In genomic region chr4:25376754-25377571, GRCh38 we compare ENCODE assay signal across 8 cellular contexts. TPM values are rescaled to one million over a fixed set of nuclear protein-coding genes. Genes with fewer than 3 reads are reported as not detected.
DNase-seq lines count a peak whose midpoint lies in the region; ATAC-seq and TF ChIP-seq lines count a peak whose summit lies in the region.

A gene with protein sequence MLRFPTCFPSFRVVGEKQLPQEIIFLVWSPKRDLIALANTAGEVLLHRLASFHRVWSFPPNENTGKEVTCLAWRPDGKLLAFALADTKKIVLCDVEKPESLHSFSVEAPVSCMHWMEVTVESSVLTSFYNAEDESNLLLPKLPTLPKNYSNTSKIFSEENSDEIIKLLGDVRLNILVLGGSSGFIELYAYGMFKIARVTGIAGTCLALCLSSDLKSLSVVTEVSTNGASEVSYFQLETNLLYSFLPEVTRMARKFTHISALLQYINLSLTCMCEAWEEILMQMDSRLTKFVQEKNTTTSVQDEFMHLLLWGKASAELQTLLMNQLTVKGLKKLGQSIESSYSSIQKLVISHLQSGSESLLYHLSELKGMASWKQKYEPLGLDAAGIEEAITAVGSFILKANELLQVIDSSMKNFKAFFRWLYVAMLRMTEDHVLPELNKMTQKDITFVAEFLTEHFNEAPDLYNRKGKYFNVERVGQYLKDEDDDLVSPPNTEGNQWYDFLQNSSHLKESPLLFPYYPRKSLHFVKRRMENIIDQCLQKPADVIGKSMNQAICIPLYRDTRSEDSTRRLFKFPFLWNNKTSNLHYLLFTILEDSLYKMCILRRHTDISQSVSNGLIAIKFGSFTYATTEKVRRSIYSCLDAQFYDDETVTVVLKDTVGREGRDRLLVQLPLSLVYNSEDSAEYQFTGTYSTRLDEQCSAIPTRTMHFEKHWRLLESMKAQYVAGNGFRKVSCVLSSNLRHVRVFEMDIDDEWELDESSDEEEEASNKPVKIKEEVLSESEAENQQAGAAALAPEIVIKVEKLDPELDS (plus strand): TSS chr4:25377263. CDS start chr4:25377428, 165 bp downstream.

- H3K9me3 Mint-ChIP-seq in CD14-positive monocyte, result peaks cover 0 to 6% (median 0%) of the 10 kb centered on the region in 7 donors

- peaks cover 0 to 11% (median 0%) of the 10 kb centered on the region in 4 donors for H3K36me3 ChIP-seq in right lobe of liver

- TF ChIP-seq CTCF in CD14-positive monocyte (IDR thresholded peaks at IDR 0.05), result no peak
- peak in 19 of 56 donors; percentile 5 to 56 (median 28) for TF ChIP-seq CTCF in dorsolateral prefrontal cortex (IDR thresholded peaks at IDR 0.05 in 54 of 56, conservative IDR thresholded peaks at IDR 0.05 in 2 of 56; ENCODE audit: low read depth in 1 of 56, partially characterized antibody in 56 of 56)
- TF ChIP-seq CTCF in right lobe of liver (IDR thresholded peaks at IDR 0.05), result peak in 3 of 4 donors; percentile 9 to 20 (median 10)

- intact Hi-C loops in CD14-positive monocyte (cut with micrococcal nuclease) (loop anchor here (5.0 to 10.0 kb wide), 3 partner anchors 62 to 212 kb away; partner anchors contain the start of genes ZCCHC4 (in 2 of the 2) and SEPSECS (in 1 of the 2)), dorsolateral prefrontal cortex (cut with DNase I) (loop anchor here (2.0 to 10.0 kb wide), 3 partner anchors 64 to 402 kb away; partner anchors contain the start of gene ZCCHC4 (in 1 of the 2)), right lobe of liver (cut with DNase I) (no loop called here)

- H3K4me1 Mint-ChIP-seq in CD14-positive monocyte, result peaks cover 12% of the 10 kb centered on the region

- ATAC-seq in GM19397 (IDR thresholded peaks at IDR 0.05; ENCODE audit: unreplicated experiment) (peak; percentile 97), HG03565 (IDR thresholded peaks at IDR 0.05; ENCODE audit: unreplicated experiment) (peak; percentile 97), right lobe of liver (peak; percentile 95 to 98 (median 96))

- H3K27me3 ChIP-seq in dorsolateral prefrontal cortex (no peaks in the 10 kb centered on the region), right lobe of liver (no peaks in the 10 kb centered on the region)

- H3K27ac Mint-ChIP-seq in CD14-positive monocyte, result peak within 1 kb of the TSS; percentile 58 to 88 (median 77)

- DNase-seq in CD14-positive monocyte (ENCODE audit: low spot score) (peak; percentile 84), NCI-H82 (lab: John Stamatoyannopoulos, UW) (peak; percentile 96), dorsolateral prefrontal cortex (peak; percentile 66 to 95 (median 84)), right lobe of liver (peak; percentile 99 to 100 (median 99))
- DNase-seq in activated CD4-positive, alpha-beta T cell treated with anti-CD3 and anti-CD28 coated beads, Interleukin-2, amount 50 U/mL, for 48 hours, result peak; percentile 99 to 100
- peak; percentile 97 for DNase-seq in stimulated activated CD4-positive, alpha-beta T cell treated with anti-CD3 and anti-CD28 coated beads, Interleukin-4, amount 100 ng/mL, for 24 hours

- H3K9me3 ChIP-seq in right lobe of liver, result no peaks in the 10 kb centered on the region

- H3K4me1 ChIP-seq in right lobe of liver, result peaks cover 0 to 15% (median 6%) of the 10 kb centered on the region in 4 donors

- peak within 1 kb of the TSS; percentile 86 to 96 for H3K4me3 Mint-ChIP-seq in CD14-positive monocyte

- H3K4me3 ChIP-seq in dorsolateral prefrontal cortex, result peak within 1 kb of the TSS; percentile 59 to 99 (median 94)
- peak within 1 kb of the TSS; percentile 86 to 94 (median 93) for H3K4me3 ChIP-seq in right lobe of liver

- peaks cover 9 to 15% of the 10 kb centered on the region in 2 donors for H3K36me3 Mint-ChIP-seq in CD14-positive monocyte

- H3K27me3 Mint-ChIP-seq in CD14-positive monocyte (ENCODE audit: low read depth in 3 of 3), result peaks cover 0 to 9% (median 2%) of the 10 kb centered on the region in 3 donors

- peak within 1 kb of the TSS in 53 of 59 donors; percentile 22 to 90 (median 74) for H3K27ac ChIP-seq in dorsolateral prefrontal cortex
- H3K27ac ChIP-seq in right lobe of liver, result peak within 1 kb of the TSS; percentile 32 to 63 (median 49)

- peak; percentile 79 for TF ChIP-seq POLR2A in right lobe of liver (IDR thresholded peaks at IDR 0.05)

- 0% methylated on average over 11 of the region's 74 CpGs for WGBS in right lobe of liver (ENCODE audit: insufficient coverage, low coverage, low lambda C conversion rate, missing lambda C conversion rate)

RNA-seq across cellular contexts. Expression of the gene that starts here (rescaled TPM):
- 10 to 100 TPM; 12.7 to 15.1 TPM for polyA plus RNA-seq in CD14-positive monocyte
- total RNA-seq in dorsolateral prefrontal cortex (10 to 100 TPM; 23.6 to 56.0 (median 39.8) TPM), right lobe of liver (10 to 100 TPM in 5 of 6 experiments, 1 to 10 TPM in 1; 7.2 to 13.9 (median 11.4) TPM)

Comparison
In these comparisons a context has a peak if more than half of its experiments do, and no peak if none do; other contexts are left out.
1. Peak in every context shown above with its lines: DNase-seq, ATAC-seq, H3K4me3 ChIP-seq and H3K27ac ChIP-seq.
2. intact Hi-C loops: an anchor here in CD14-positive monocyte (5.0 to 10.0 kb wide) and dorsolateral prefrontal cortex (2.0 to 10.0 kb wide); none called in right lobe of liver.